18 cellular contexts compared by ENCODE assay signal in the genomic region with DNA sequence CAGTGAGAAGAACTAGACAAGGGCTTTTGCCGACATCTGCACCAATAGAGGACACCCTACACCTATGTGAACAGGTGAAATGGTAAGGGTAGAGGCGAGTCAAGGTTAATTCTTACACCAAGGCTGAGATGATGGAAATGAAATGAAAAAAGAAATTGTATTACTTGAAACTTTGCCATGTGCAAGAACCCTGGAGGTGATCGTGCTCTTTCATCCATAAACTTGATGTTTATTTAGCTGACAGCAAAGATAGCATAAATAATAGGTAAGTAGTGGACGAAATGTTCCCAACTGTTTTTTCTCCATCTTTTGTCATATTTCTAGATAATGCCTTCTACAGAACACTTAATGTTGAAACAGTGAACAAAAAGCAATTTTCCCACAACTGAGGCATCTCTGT.
"Had no signal": no experiment of that assay in that cellular context is flagged by ENCODE, and none has a peak within 500 bp of the region (broad histone marks: within the 10 kb centered on the region; RNA-seq: fewer than 3 reads in every experiment).

No MANE protein-coding gene starts in this region.

- H3K4me1 Mint-ChIP-seq: natural killer cell had no signal

- H3K9me3 ChIP-seq: left ventricle myocardium inferior, neutrophil, tibial artery, vagina had no signal

- ATAC-seq: activated CD8-positive, alpha-beta T cell treated with anti-CD3 and anti-CD28 coated beads for 36 hours; activated naive CD4-positive, alpha-beta T cell treated with anti-CD3 and anti-CD28 coated beads, Interleukin-2, amount 50 U/mL, for 72 hours; activated T-cell treated with anti-CD3 and anti-CD28 coated beads, Interleukin-2, amount 50 U/mL, for 72 hours; foreskin keratinocyte; natural killer cell; stimulated activated naive B cell treated with anti-CD40 and anti-IgM and Interleukin-4, amounts not matched to agents 10 μg/mL and 1 μg/mL and 100 μg/mL, for 72 hours had no signal

- DNase-seq: activated CD4-positive, alpha-beta T cell treated with anti-CD3 and anti-CD28 coated beads for 48 hours; activated CD8-positive, alpha-beta memory T cell treated with anti-CD3 and anti-CD28 coated beads, Interleukin-2, amount 50 U/mL, for 4 hours; activated CD8-positive, alpha-beta T cell treated with anti-CD3 and anti-CD28 coated beads for 36 hours; activated gamma-delta T cell; activated T-cell treated with anti-CD3 and anti-CD28 coated beads, Interleukin-2, amount 50 U/mL, for 72 hours; effector CD8-positive, alpha-beta T cell; foreskin keratinocyte; glutamatergic neuron; hypothalamus; left ventricle myocardium inferior; mesenchymal stem cell; natural killer cell; retina; stimulated activated naive B cell treated with anti-CD40 and anti-IgM and Interleukin-4, amounts not matched to agents 10 μg/mL and 1 μg/mL and 100 μg/mL, for 72 hours; tibial artery had no signal

- H3K36me3 Mint-ChIP-seq: activated naive CD4-positive, alpha-beta T cell treated with anti-CD3 and anti-CD28 coated beads, Interleukin-2, amount 50 U/mL, for 72 hours; natural killer cell had no signal

- H3K4me3 Mint-ChIP-seq: activated CD8-positive, alpha-beta T cell treated with anti-CD3 and anti-CD28 coated beads for 36 hours; activated T-cell treated with anti-CD3 and anti-CD28 coated beads, Interleukin-2, amount 50 U/mL, for 72 hours; natural killer cell; stimulated activated naive B cell treated with anti-CD40 and anti-IgM and Interleukin-4, amounts not matched to agents 10 μg/mL and 1 μg/mL and 100 μg/mL, for 72 hours had no signal

- H3K27ac Mint-ChIP-seq: activated CD8-positive, alpha-beta T cell treated with anti-CD3 and anti-CD28 coated beads for 36 hours; activated naive CD4-positive, alpha-beta T cell treated with anti-CD3 and anti-CD28 coated beads, Interleukin-2, amount 50 U/mL, for 72 hours; activated T-cell treated with anti-CD3 and anti-CD28 coated beads, Interleukin-2, amount 50 U/mL, for 72 hours; natural killer cell; stimulated activated naive B cell treated with anti-CD40 and anti-IgM and Interleukin-4, amounts not matched to agents 10 μg/mL and 1 μg/mL and 100 μg/mL, for 72 hours had no signal

- H3K27me3 Mint-ChIP-seq: stimulated activated naive B cell treated with anti-CD40 and anti-IgM and Interleukin-4, amounts not matched to agents 10 μg/mL and 1 μg/mL and 100 μg/mL, for 72 hours had no signal

- H3K9me3 Mint-ChIP-seq: activated CD8-positive, alpha-beta T cell treated with anti-CD3 and anti-CD28 coated beads for 36 hours; activated naive CD4-positive, alpha-beta T cell treated with anti-CD3 and anti-CD28 coated beads, Interleukin-2, amount 50 U/mL, for 72 hours; activated T-cell treated with anti-CD3 and anti-CD28 coated beads, Interleukin-2, amount 50 U/mL, for 72 hours; natural killer cell; stimulated activated naive B cell treated with anti-CD40 and anti-IgM and Interleukin-4, amounts not matched to agents 10 μg/mL and 1 μg/mL and 100 μg/mL, for 72 hours had no signal

- H3K4me3 ChIP-seq: left ventricle myocardium inferior, tibial artery, vagina had no signal

- H3K4me1 ChIP-seq: left ventricle myocardium inferior, vagina had no signal

- H3K27ac ChIP-seq: foreskin keratinocyte, left ventricle myocardium inferior, neutrophil, tibial artery, vagina had no signal

- H3K36me3 ChIP-seq: left ventricle myocardium inferior, neutrophil, tibial artery, vagina had no signal

- H3K27me3 ChIP-seq: foreskin keratinocyte, neutrophil, tibial artery, vagina had no signal
